In genomic region chr20:63441136-63441776, GRCh38 we compare ENCODE assay signal across 10 cellular contexts. TPM values are rescaled to one million over a fixed set of nuclear protein-coding genes. Genes with fewer than 3 reads are reported as not detected.
DNase-seq lines count a peak whose midpoint lies in the region; ATAC-seq and TF ChIP-seq lines count a peak whose summit lies in the region.
"Had no signal": no experiment of that assay in that cellular context is flagged by ENCODE, and none has a peak within 500 bp of the region (broad histone marks: within the 10 kb centered on the region; RNA-seq: fewer than 3 reads in every experiment).

No MANE protein-coding gene starts in this region.

- no peaks in the 10 kb centered on the region for H3K9me3 ChIP-seq in HAP-1
- H3K9me3 ChIP-seq: lower lobe of right lung had no signal

- H3K27me3 Mint-ChIP-seq in activated CD4-positive, alpha-beta T cell treated with anti-CD3 and anti-CD28 coated beads, Interleukin-2, amount 10 ng/mL, durations not matched to agents 24 days and 14 days = peaks cover 4% of the 10 kb centered on the region
- no peaks in the 10 kb centered on the region for H3K27me3 Mint-ChIP-seq in activated naive CD4-positive, alpha-beta T cell treated with anti-CD3 and anti-CD28 coated beads, Interleukin-2, amount 50 U/mL, for 24 hours

- no peaks in the 10 kb centered on the region for H3K4me1 ChIP-seq in HAP-1
- H3K4me1 ChIP-seq: lower lobe of right lung, parathyroid adenoma had no signal

- no peaks in the 10 kb centered on the region for H3K27me3 ChIP-seq in HAP-1 (ENCODE audit: low read depth)

- in situ Hi-C loops in HAP-1 (cut with MboI; ENCODE audit: low sequenced_read_pairs) = no loop called here

- H3K4me3 ChIP-seq in NB4 (ENCODE audit: low read depth, low read length) (no peak overlapping the region), HAP-1 (no peak overlapping the region)
- H3K4me3 ChIP-seq: lower lobe of right lung had no signal

- H3K36me3 Mint-ChIP-seq in activated CD4-positive, alpha-beta T cell treated with anti-CD3 and anti-CD28 coated beads, Interleukin-2, amount 10 ng/mL, durations not matched to agents 24 days and 14 days (ENCODE audit: low read depth) = no peaks in the 10 kb centered on the region
- H3K36me3 Mint-ChIP-seq in activated naive CD4-positive, alpha-beta T cell treated with anti-CD3 and anti-CD28 coated beads, Interleukin-2, amount 50 U/mL, for 24 hours = no peaks in the 10 kb centered on the region

- DNase-seq in activated CD4-positive, alpha-beta T cell treated with anti-CD3 and anti-CD28 coated beads, Interleukin-2, amount 10 ng/mL, durations not matched to agents 24 days and 14 days = peak; percentile 72
- no peak for DNase-seq in activated CD4-positive, alpha-beta T cell treated with anti-CD3 and anti-CD28 coated beads for 1 hour
- DNase-seq in NB4 (ENCODE audit: low read depth) (peak; percentile 59), left cardiac atrium (no peak), omental fat pad (ENCODE audit: low spot score) (no peak), HAP-1 (ENCODE audit: low spot score in 2 of 2) (no peak)
- peak; percentile 10 for DNase-seq in stimulated activated CD8-positive, alpha-beta memory T cell treated with anti-CD3 and anti-CD28 coated beads, Interleukin-7, amount 100 ng/mL, for 24 hours (ENCODE audit: low read depth)

- peak overlapping the region; percentile 32 for H3K4me3 Mint-ChIP-seq in activated CD4-positive, alpha-beta T cell treated with anti-CD3 and anti-CD28 coated beads, Interleukin-2, amount 10 ng/mL, durations not matched to agents 24 days and 14 days
- peak overlapping the region; percentile 74 for H3K4me3 Mint-ChIP-seq in activated naive CD4-positive, alpha-beta T cell treated with anti-CD3 and anti-CD28 coated beads, Interleukin-2, amount 50 U/mL, for 24 hours

- ATAC-seq in left cardiac atrium (no peak), omental fat pad (ENCODE audit: low FRiP score) (no peak)

- no peak for TF ChIP-seq POLR2A in NB4 (IDR thresholded peaks at IDR 0.05; ENCODE audit: extremely low read depth, insufficient read length)

- peak overlapping the region; percentile 74 for H3K27ac Mint-ChIP-seq in activated CD4-positive, alpha-beta T cell treated with anti-CD3 and anti-CD28 coated beads, Interleukin-2, amount 10 ng/mL, durations not matched to agents 24 days and 14 days
- peak overlapping the region; percentile 46 for H3K27ac Mint-ChIP-seq in activated naive CD4-positive, alpha-beta T cell treated with anti-CD3 and anti-CD28 coated beads, Interleukin-2, amount 50 U/mL, for 24 hours

- H3K4me1 Mint-ChIP-seq in activated CD4-positive, alpha-beta T cell treated with anti-CD3 and anti-CD28 coated beads, Interleukin-2, amount 10 ng/mL, durations not matched to agents 24 days and 14 days = peaks cover 15% of the 10 kb centered on the region
- peaks cover 14% of the 10 kb centered on the region for H3K4me1 Mint-ChIP-seq in activated naive CD4-positive, alpha-beta T cell treated with anti-CD3 and anti-CD28 coated beads, Interleukin-2, amount 50 U/mL, for 24 hours

- intact Hi-C loops in activated CD4-positive, alpha-beta T cell treated with anti-CD3 and anti-CD28 coated beads, Interleukin-2, amount 10 ng/mL, durations not matched to agents 24 days and 14 days (cut with micrococcal nuclease) = loop anchor here (5.0 kb wide), 1 partner anchor 56 kb away; the partner anchor contains the start of gene EEF1A2
- intact Hi-C loops in left cardiac atrium (cut with DNase I) = loop anchor here in 1 of 2 donors (5.0 to 10.0 kb wide), 2 partner anchors 41 to 74 kb away; no protein-coding TSS in a partner anchor

- H3K36me3 ChIP-seq in HAP-1 (replicated peaks) = no peaks in the 10 kb centered on the region; the same call in 1 of the 2 replicates
- H3K36me3 ChIP-seq: lower lobe of right lung had no signal

- H3K9me3 Mint-ChIP-seq in activated CD4-positive, alpha-beta T cell treated with anti-CD3 and anti-CD28 coated beads, Interleukin-2, amount 10 ng/mL, durations not matched to agents 24 days and 14 days = peaks cover 13% of the 10 kb centered on the region
- no peaks in the 10 kb centered on the region for H3K9me3 Mint-ChIP-seq in activated naive CD4-positive, alpha-beta T cell treated with anti-CD3 and anti-CD28 coated beads, Interleukin-2, amount 50 U/mL, for 24 hours

- TF ChIP-seq CTCF in NB4 (IDR thresholded peaks at IDR 0.05; ENCODE audit: low read depth, low read length) = no peak
- no peak for TF ChIP-seq CTCF in omental fat pad (IDR thresholded peaks at IDR 0.05)

RNA-seq across cellular contexts. Expression of gene KCNQ2, which starts 31.2 kb away (rescaled TPM):
- 0.26 TPM in 1 of 2 replicates, not detected in the other for total RNA-seq in activated CD4-positive, alpha-beta T cell treated with anti-CD3 and anti-CD28 coated beads, Interleukin-2, amount 10 ng/mL, durations not matched to agents 24 days and 14 days
- total RNA-seq in left cardiac atrium = 1 to 10 TPM in 1 of 2 donors, under 1 TPM in 1; 0.91 to 2.0 TPM
- not detected for total RNA-seq in omental fat pad
- total RNA-seq: lower lobe of right lung had no signal

RNA-seq across cellular contexts. Expression of gene EEF1A2, which starts 57.6 kb away (rescaled TPM):
- total RNA-seq in activated CD4-positive, alpha-beta T cell treated with anti-CD3 and anti-CD28 coated beads, Interleukin-2, amount 10 ng/mL, durations not matched to agents 24 days and 14 days = 0.28 and 0.66 TPM in 2 replicates
- 100 to 1,000 TPM; 656 to 679 TPM for total RNA-seq in left cardiac atrium
- total RNA-seq in omental fat pad = 1 to 10 TPM in 3 of 4 donors, not detected in 1; 2.1 to 4.7 (median 2.8) TPM

Comparison
In these comparisons a context has a peak if more than half of its experiments do, and no peak if none do; other contexts are left out.
1. DNase-seq: peak in activated CD4-positive, alpha-beta T cell treated with anti-CD3 and anti-CD28 coated beads, Interleukin-2, amount 10 ng/mL, durations not matched to agents 24 days and 14 days (single experiment), NB4 (single experiment) and stimulated activated CD8-positive, alpha-beta memory T cell treated with anti-CD3 and anti-CD28 coated beads, Interleukin-7, amount 100 ng/mL, for 24 hours (single experiment); none in activated CD4-positive, alpha-beta T cell treated with anti-CD3 and anti-CD28 coated beads for 1 hour (single experiment), left cardiac atrium (single experiment), omental fat pad (single experiment) and HAP-1 (0 of 2).
2. RNA of gene EEF1A2, which starts 57.6 kb away (total RNA-seq): 656 to 679 TPM in left cardiac atrium; 2.1 to 4.7 TPM in omental fat pad and 0.28 to 0.66 TPM in activated CD4-positive, alpha-beta T cell treated with anti-CD3 and anti-CD28 coated beads, Interleukin-2, amount 10 ng/mL, durations not matched to agents 24 days and 14 days; every median in the first group is over 100 times any median in the second.